In genomic region chr6:54112171-54112650, GRCh38 we compare ENCODE assay signal across 28 cellular contexts. TPM values are rescaled to one million over a fixed set of nuclear protein-coding genes. Genes with fewer than 3 reads are reported as not detected.
DNase-seq lines count a peak whose midpoint lies in the region.
"Had no signal": no experiment of that assay in that cellular context is flagged by ENCODE, and none has a peak within 500 bp of the region (broad histone marks: within the 10 kb centered on the region; RNA-seq: fewer than 3 reads in every experiment).

No MANE protein-coding gene starts in this region.

- H3K79me2 ChIP-seq in ACC112 (ENCODE audit: control insufficient read depth, insufficient read depth, low read length, unreplicated experiment) = no peaks in the 10 kb centered on the region

- H2AFZ ChIP-seq in ACC112 (ENCODE audit: low read length, unreplicated experiment) = no peak overlapping the region

- H3K27me3 ChIP-seq in ACC112 (ENCODE audit: insufficient read depth, low read length) (no peaks in the 10 kb centered on the region), HAP-1 (ENCODE audit: low read depth) (no peaks in the 10 kb centered on the region)
- H3K27me3 ChIP-seq: spleen, vagina had no signal

- H3K36me3 ChIP-seq in ACC112 (ENCODE audit: insufficient read depth, low read length) (no peaks in the 10 kb centered on the region), HAP-1 (replicated peaks) (no peaks in the 10 kb centered on the region)
- H3K36me3 ChIP-seq: spleen, vagina, WERI-Rb-1 had no signal

- peak; percentile 11 for DNase-seq in M059J (ENCODE audit: low read depth)
- DNase-seq in dermis blood vessel endothelial cell = peak; percentile 79
- DNase-seq in non-pigmented ciliary epithelial cell (ENCODE audit: low read depth) = peak; percentile 14
- no peak for DNase-seq in HAP-1 (ENCODE audit: low spot score in 2 of 2)
- DNase-seq in NCI-H1105 (lab: John Stamatoyannopoulos, UW) = no peak
- DNase-seq in T-helper 2 cell = no peak
- no peak for DNase-seq in epidermal melanocyte (ENCODE audit: insufficient read length, low spot score)
- DNase-seq: ACHN; activated naive CD4-positive, alpha-beta T cell treated with anti-CD3 and anti-CD28 coated beads, Interleukin-2, amount 50 U/mL, for 16 hours; aorta; effector CD8-positive, alpha-beta T cell; NCI-H1105 treated with DMSO at 0.1 percent for 48 hours; NCI-H2029 treated with DMSO at 0.1 percent for 48 hours; NCI-H345; NCI-H748 treated with DMSO at 0.1 percent for 48 hours; nephron progenitor cell; spleen; stimulated activated CD4-positive, alpha-beta T cell treated with anti-CD3 and anti-CD28 coated beads, Interleukin-4, amount 100 ng/mL, for 1 hour; stimulated activated naive CD4-positive, alpha-beta T cell; WERI-Rb-1 had no signal

- no peaks in the 10 kb centered on the region; the same call in 1 of the 2 replicates for H3K9me3 ChIP-seq in HAP-1
- H3K9me3 ChIP-seq: spleen, vagina had no signal

- H3K4me3 ChIP-seq in ACC112 (ENCODE audit: low read depth, low read length) = no peak overlapping the region
- no peak overlapping the region for H3K4me3 ChIP-seq in HAP-1
- H3K4me3 ChIP-seq: spleen, vagina had no signal

- in situ Hi-C loops in HAP-1 (cut with MboI; ENCODE audit: low sequenced_read_pairs) = no loop called here

- H3K4me1 ChIP-seq in ACC112 (ENCODE audit: control insufficient read depth, insufficient read depth, low read length, unreplicated experiment) = peaks cover 3% of the 10 kb centered on the region
- no peaks in the 10 kb centered on the region for H3K4me1 ChIP-seq in HAP-1
- H3K4me1 ChIP-seq: spleen had no signal

- peak overlapping the region; percentile 6; the same call in 1 of the 2 replicates for H3K27ac ChIP-seq in ACC112 (ENCODE audit: low read depth, low read length)
- H3K27ac ChIP-seq: C4-2B, RWPE1, spleen, vagina, WERI-Rb-1 had no signal

RNA-seq across cellular contexts. Expression of gene MLIP, which starts 1.0 kb away (rescaled TPM):
- not detected in 2 replicates for total RNA-seq in M059J (2014; rRNA removed; shearing (Covaris generic))
- 2.6 and 4.4 TPM in 2 replicates for total RNA-seq in dermis blood vessel endothelial cell
- total RNA-seq: activated T-helper 1 cell treated with anti-CD3 and anti-CD28 coated beads, Interleukin-12 subunit alpha, Interleukin-12 subunit beta, Interleukin-2, Interleukin-4 antibody, amounts not matched to agents 30 ng/mL and 10 ng/mL and 1 ng/mL, durations not matched to agents 14 hours and 24 hours and 36 hours; Daoy; progenitor cell of endocrine pancreas; T-helper 2 cell treated with Interferon-gamma antibody and Interleukin-4, amounts not matched to agents 100 ng/mL and 5 ng/mL, for 36 hours; vagina had no signal

Comparison
In these comparisons a context has a peak if more than half of its experiments do, and no peak if none do; other contexts are left out.
1. DNase-seq: peak in M059J (single experiment), dermis blood vessel endothelial cell (single experiment) and non-pigmented ciliary epithelial cell (single experiment); none in HAP-1 (0 of 2), NCI-H1105 (single experiment), T-helper 2 cell (0 of 5) and epidermal melanocyte (single experiment).